ENCODE assay signal across 34 cellular contexts in genomic region chr11:117453886-117454563, GRCh38.
"Had no signal": no experiment of that assay in that cellular context is flagged by ENCODE, and none has a peak within 500 bp of the region (broad histone marks: within the 10 kb centered on the region; RNA-seq: fewer than 3 reads in every experiment).

No MANE protein-coding gene starts in this region.

- H3K9me3 ChIP-seq: adrenal gland had no signal

- H3K27me3 ChIP-seq: adrenal gland, body of pancreas, brain microvascular endothelial cell, breast epithelium had no signal

- H3K4me1 ChIP-seq: adrenal gland, breast epithelium had no signal

- DNase-seq: activated B cell treated with CpG ODN at 0.5 μM for 24 hours; activated CD4-positive, alpha-beta memory T cell treated with anti-CD3 and anti-CD28 coated beads for 36 hours; activated CD4-positive, alpha-beta T cell treated with anti-CD3 and anti-CD28 coated beads for 4 hours; activated CD4-positive, alpha-beta T cell treated with anti-CD3 and anti-CD28 coated beads, Interleukin-2, amount 10 ng/mL, durations not matched to agents 24 days and 14 days; activated CD4-positive, alpha-beta T cell treated with anti-CD3 and anti-CD28 coated beads, Interleukin-2, amount 50 U/mL, for 1 hour; activated CD4-positive, alpha-beta T cell treated with anti-CD3 and anti-CD28 coated beads, Interleukin-2, amount 50 U/mL, for 4 hours; activated CD4-positive, CD25-positive, alpha-beta regulatory T cell treated with anti-CD3 and anti-CD28 coated beads, Interleukin-2, amount 50 U/mL, for 72 hours; activated CD8-positive, alpha-beta memory T cell treated with anti-CD3 and anti-CD28 coated beads, Interleukin-2, amount 50 U/mL, for 4 hours; activated CD8-positive, alpha-beta T cell treated with anti-CD3 and anti-CD28 coated beads for 36 hours; activated effector memory CD4-positive, alpha-beta T cell treated with anti-CD3 and anti-CD28 coated beads, Interleukin-2, amount 50 U/mL, for 16 hours; activated gamma-delta T cell treated with Interleukin-2 at 50 U/mL for 16 hours; activated naive CD4-positive, alpha-beta T cell treated with anti-CD3 and anti-CD28 coated beads, Interleukin-2, amount 10 ng/mL, durations not matched to agents 7 days and 5 days; activated naive CD4-positive, alpha-beta T cell treated with Interleukin-2 at 50 U/mL for 16 hours; activated naive CD8-positive, alpha-beta T cell treated with anti-CD3 and anti-CD28 coated beads for 36 hours; activated T-cell treated with anti-CD3 and anti-CD28 coated beads for 4 hours; activated T-cell treated with anti-CD3 and anti-CD28 coated beads, Interleukin-2, amount 50 U/mL, for 1 hour; activated T-cell treated with anti-CD3 and anti-CD28 coated beads, Interleukin-2, amount 50 U/mL, for 4 hours; activated T-cell treated with anti-CD3 and anti-CD28 coated beads, Interleukin-2, amount 50 U/mL, for 72 hours; adrenal gland; amniotic stem cell; aorta; body of pancreas; brain microvascular endothelial cell; central memory CD4-positive, alpha-beta T cell; T-helper 2 cell; T-helper 9 cell had no signal

- H3K27ac ChIP-seq: adrenal gland, body of pancreas, brain microvascular endothelial cell, breast epithelium, coronary artery, VCaP had no signal

- FAIRE-seq: astrocyte, colon, TTC549 had no signal

- H3K4me3 ChIP-seq: adrenal gland, body of pancreas, breast epithelium, coronary artery had no signal

- ATAC-seq: activated CD8-positive, alpha-beta T cell treated with anti-CD3 and anti-CD28 coated beads for 36 hours; activated naive CD4-positive, alpha-beta T cell treated with anti-CD3 and anti-CD28 coated beads, Interleukin-2, amount 50 U/mL, for 72 hours; activated T-cell treated with anti-CD3 and anti-CD28 coated beads, Interleukin-2, amount 50 U/mL, for 4 hours; activated T-cell treated with anti-CD3 and anti-CD28 coated beads, Interleukin-2, amount 50 U/mL, for 72 hours; activated T-helper 17 cell treated with anti-CD3 and anti-CD28 coated beads, Interleukin-2, amount 50 U/mL, for 72 hours; body of pancreas had no signal

- H3K36me3 ChIP-seq: adrenal gland, brain microvascular endothelial cell, breast epithelium had no signal
